8 cellular contexts compared by ENCODE assay signal in genomic region chr6:43054206-43054943, GRCh38. TPM values are rescaled to one million over a fixed set of nuclear protein-coding genes. Genes with fewer than 3 reads are reported as not detected.
DNase-seq lines count a peak whose midpoint lies in the region; TF ChIP-seq lines count a peak whose summit lies in the region.

No MANE protein-coding gene starts in this region.

- peaks cover 59% of the 10 kb centered on the region for H3K4me1 Mint-ChIP-seq in chondrocyte (ENCODE audit: low read depth)

- H3K36me3 Mint-ChIP-seq in chondrocyte (ENCODE audit: low read depth), result peaks cover 23% of the 10 kb centered on the region

- H3K36me3 ChIP-seq in KOPT-K1 (ENCODE audit: insufficient read depth, low read length) (peaks cover 38% of the 10 kb centered on the region), muscle layer of duodenum (ENCODE audit: control insufficient read depth in 1 of 2, insufficient read depth in 2 of 2, low read length in 2 of 2) (peaks cover 14 to 21% of the 10 kb centered on the region in 2 donors)

- peak; percentile 67 for DNase-seq in AG08396 (ENCODE audit: low spot score)
- DNase-seq in chondrocyte (ENCODE audit: low spot score), result no peak
- no peak for DNase-seq in OCI-M2 (lab: John Stamatoyannopoulos, UW; ENCODE audit: unreplicated experiment)
- no peak for DNase-seq in 8988T
- no peak for DNase-seq in NCI-H524 treated with DMSO at 0.1 percent for 48 hours (lab: John Stamatoyannopoulos, UW)
- no peak for DNase-seq in GM03348 (ENCODE audit: low spot score)

- no peaks in the 10 kb centered on the region for H3K9me3 Mint-ChIP-seq in chondrocyte (ENCODE audit: low read depth)

- H3K4me1 ChIP-seq in muscle layer of duodenum (ENCODE audit: control insufficient read depth in 1 of 2, insufficient read depth in 2 of 2, low read length in 2 of 2), result peaks cover 8 to 25% of the 10 kb centered on the region in 2 donors

- no peaks in the 10 kb centered on the region for H3K27me3 Mint-ChIP-seq in chondrocyte (ENCODE audit: low read depth)

- H3K27ac Mint-ChIP-seq in chondrocyte (ENCODE audit: unreplicated experiment), result peak overlapping the region; percentile 97

- peak overlapping the region; percentile 64 to 69 for H3K4me3 ChIP-seq in muscle layer of duodenum (ENCODE audit: low read depth in 1 of 2, low read length in 2 of 2)

- peak overlapping the region; percentile 98 for H3K4me3 Mint-ChIP-seq in chondrocyte (ENCODE audit: unreplicated experiment)

- no peak for TF ChIP-seq CTCF in chondrocyte (IDR thresholded peaks at IDR 0.05)

- H3K9me3 ChIP-seq in KOPT-K1 (ENCODE audit: insufficient read depth, low read length, poor library complexity, severe bottlenecking) (no peaks in the 10 kb centered on the region), muscle layer of duodenum (ENCODE audit: control insufficient read depth in 1 of 2, low read length in 2 of 2) (no peaks in the 10 kb centered on the region)

- no peaks in the 10 kb centered on the region for H3K27me3 ChIP-seq in muscle layer of duodenum (ENCODE audit: low read depth, low read length)

- H3K27ac ChIP-seq in KOPT-K1 (ENCODE audit: low read depth, low read length, poor library complexity, severe bottlenecking), result peak overlapping the region; percentile 85
- H3K27ac ChIP-seq in muscle layer of duodenum (ENCODE audit: low read length), result peak overlapping the region; percentile 84

RNA-seq across cellular contexts. Expression of gene CUL7, which starts 0.7 kb away (rescaled TPM):
- total RNA-seq in chondrocyte, result 53.6 to 64.8 TPM (median 54.3 TPM) in 3 replicates

RNA-seq across cellular contexts. Expression of gene MRPL2, which starts 4.9 kb away (rescaled TPM):
- total RNA-seq in chondrocyte, result 42.6 to 46.6 TPM (median 42.9 TPM) in 3 replicates

RNA-seq across cellular contexts. Expression of gene KLC4, which starts 5.1 kb away (rescaled TPM):
- 30.0 to 37.0 TPM (median 32.3 TPM) in 3 replicates for total RNA-seq in chondrocyte

RNA-seq across cellular contexts. Expression of gene PTK7, which starts 21.7 kb away (rescaled TPM):
- total RNA-seq in chondrocyte, result 282 to 293 TPM (median 288 TPM) in 3 replicates

RNA-seq across cellular contexts. Expression of gene RRP36, which starts 33.0 kb away (rescaled TPM):
- 58.6 to 75.2 TPM (median 63.2 TPM) in 3 replicates for total RNA-seq in chondrocyte
